In the genomic region with DNA sequence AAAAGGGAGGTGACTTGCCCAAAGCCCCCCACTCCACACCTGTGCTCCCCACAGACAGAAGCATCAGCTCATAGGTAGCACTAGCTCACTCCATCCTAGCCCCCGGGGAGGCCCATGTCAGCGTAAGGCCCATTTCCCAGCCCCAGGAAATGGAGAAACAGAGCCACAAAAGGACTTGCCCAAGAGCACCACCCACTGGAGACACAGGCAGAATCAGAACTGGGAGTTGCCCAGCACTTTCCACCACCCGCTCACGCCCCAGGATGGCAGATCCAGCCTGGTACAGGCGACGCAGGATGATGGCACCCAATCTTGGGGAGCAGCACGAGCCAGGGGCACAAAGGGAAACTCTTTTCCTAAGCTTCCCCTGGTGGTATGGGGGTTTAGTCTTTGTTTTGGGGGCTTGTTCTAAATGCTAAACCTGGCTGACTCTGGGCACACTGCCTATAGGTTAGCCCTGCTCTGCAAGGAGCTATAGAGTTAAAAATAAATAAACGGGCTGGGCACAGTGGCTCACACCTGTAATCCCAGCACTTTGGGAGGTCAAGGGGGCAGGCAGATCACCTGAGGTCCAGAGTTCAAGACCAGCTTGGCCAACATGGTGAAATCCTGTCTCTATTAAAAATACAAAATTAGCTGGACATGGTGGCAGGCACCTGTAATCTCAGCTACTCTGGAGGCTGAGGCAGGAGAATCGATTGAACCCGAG, we compare ENCODE assay signal across 16 cellular contexts. TPM values are rescaled to one million over a fixed set of nuclear protein-coding genes. Genes with fewer than 3 reads are reported as not detected.
A peak's percentile ranks its signal among the peaks of the same experiment; 100 is the strongest.
DNase-seq lines count a peak whose midpoint lies in the region; ATAC-seq and TF ChIP-seq lines count a peak whose summit lies in the region.
"Had no signal": no experiment of that assay in that cellular context is flagged by ENCODE, and none has a peak within 500 bp of the region (broad histone marks: within the 10 kb centered on the region; RNA-seq: fewer than 3 reads in every experiment).

No MANE protein-coding gene starts in this region.

- no peaks in the 10 kb centered on the region for H3K27me3 ChIP-seq in BLaER1
- H3K27me3 ChIP-seq in HCT116 (ENCODE audit: insufficient read depth, low read length) = no peaks in the 10 kb centered on the region
- no peaks in the 10 kb centered on the region for H3K27me3 ChIP-seq in RWPE2 (ENCODE audit: insufficient read depth, poor library complexity, severe bottlenecking)
- H3K27me3 ChIP-seq in Peyer's patch = no peaks in the 10 kb centered on the region

- TF ChIP-seq POLR2A in HCT116 (IDR thresholded peaks at IDR 0.05; ENCODE audit: borderline replicate concordance, extremely low read depth, insufficient read depth, insufficient read length) (no peak), Peyer's patch (IDR thresholded peaks at IDR 0.05) (no peak)

- no TSS peak for BruUV-seq in HCT116 (replicated peaks; lab: Mats Ljungman, UMichigan)

- ATAC-seq in HCT116 (no peak), RWPE2 (ENCODE audit: low read depth) (no peak), esophagus mucosa (peak; percentile 21)

- POLR2A ChIA-PET in HCT116 (lab: Charles Lee) = no interaction called here

- H3K4me1 ChIP-seq in BLaER1 (peaks cover 35% of the 10 kb centered on the region), HCT116 (ENCODE audit: control insufficient read depth in 1 of 2, insufficient read depth in 2 of 2, low read length in 2 of 2) (peaks cover 11 to 15% of the 10 kb centered on the region in 2 experiments), RWPE2 (ENCODE audit: insufficient read depth, poor library complexity, severe bottlenecking) (no peaks in the 10 kb centered on the region), Peyer's patch (peaks cover 0 to 8% (median 0%) of the 10 kb centered on the region in 4 donors)

- H2AFZ ChIP-seq in HCT116 (ENCODE audit: low read depth, low read length, poor library complexity, severe bottlenecking) = no peak overlapping the region

- H3K4me3 ChIP-seq in BLaER1 (no peak overlapping the region), HCT116 (replicated peaks in 1 of 2; ENCODE audit: low read depth in 1 of 2, low read length in 2 of 2) (no peak overlapping the region), RWPE2 (ENCODE audit: severe bottlenecking) (no peak overlapping the region), Peyer's patch (no peak overlapping the region)

- TF ChIP-seq CTCF in HCT116 (IDR thresholded peaks at IDR 0.05 in 2 of 3, conservative IDR thresholded peaks at IDR 0.05 in 1 of 3; ENCODE audit: borderline replicate concordance in 1 of 3, insufficient read depth in 1 of 3, low read depth in 2 of 3, low read length in 2 of 3) = peak in 1 of 3 experiments; percentile 13; a peak in 1 of 6 replicates
- peak; percentile 7 for TF ChIP-seq CTCF in RWPE2 (IDR thresholded peaks at IDR 0.05; ENCODE audit: poor library complexity, severe bottlenecking)
- no peak for TF ChIP-seq CTCF in Peyer's patch (IDR thresholded peaks at IDR 0.05)

- RAD21 ChIA-PET in HCT116 (lab: Charles Lee; ENCODE audit: low non-redundant PET in 1 of 2, low total read pairs in 2 of 2, uncharacterized antibody in 2 of 2, unreplicated experiment in 2 of 2) = interaction anchor here in 1 of 2 experiments (0.7 kb wide), 1 partner anchor 142 kb away, joined by 4 read pairs; no protein-coding TSS in a partner anchor

- no peak overlapping the region; the same call in 1 of the 2 replicates for H3K4me2 ChIP-seq in BLaER1
- no peak overlapping the region for H3K4me2 ChIP-seq in HCT116 (ENCODE audit: low read length)

- no peaks in the 10 kb centered on the region for H3K9me2 ChIP-seq in HCT116 (ENCODE audit: insufficient read depth)

- H4K20me1 ChIP-seq in BLaER1 (no peaks in the 10 kb centered on the region), HCT116 (ENCODE audit: insufficient read depth) (no peaks in the 10 kb centered on the region)

- H3K36me3 ChIP-seq in BLaER1 (no peaks in the 10 kb centered on the region), HCT116 (ENCODE audit: control insufficient read depth in 1 of 2, insufficient read depth in 2 of 2, low read length in 2 of 2) (no peaks in the 10 kb centered on the region), RWPE2 (ENCODE audit: low read depth) (no peaks in the 10 kb centered on the region), Peyer's patch (no peaks in the 10 kb centered on the region)

- H3K27ac ChIP-seq in BLaER1 = no peak overlapping the region
- no peak overlapping the region for H3K27ac ChIP-seq in HCT116 (ENCODE audit: low read depth, low read length)
- no peak overlapping the region for H3K27ac ChIP-seq in RWPE2 (ENCODE audit: poor library complexity, severe bottlenecking)
- H3K27ac ChIP-seq in Peyer's patch = no peak overlapping the region
- H3K27ac ChIP-seq: RWPE1 had no signal

- intact Hi-C loops in HCT116 (cut with micrococcal nuclease) = no loop called here

- peaks cover 15% of the 10 kb centered on the region for H3K9me3 ChIP-seq in BLaER1
- H3K9me3 ChIP-seq in HCT116 (ENCODE audit: control insufficient read depth in 1 of 2, insufficient read depth in 1 of 2, low read depth in 1 of 2, low read length in 2 of 2) = peaks cover 0 to 6% of the 10 kb centered on the region in 2 experiments; a peak in 1 of 4 replicates
- H3K9me3 ChIP-seq in RWPE2 (ENCODE audit: severe bottlenecking) = no peaks in the 10 kb centered on the region
- H3K9me3 ChIP-seq in Peyer's patch = no peaks in the 10 kb centered on the region

- 0 out of 2 replicates have a peak, but pooled peaks have one; percentile 10 for TF ChIP-seq RAD21 in HCT116 (IDR thresholded peaks at IDR 0.05; ENCODE audit: low read depth)

- DNase-seq in HCT116 (ENCODE audit: low read depth, low spot score) (no peak), RWPE2 (ENCODE audit: low spot score) (no peak), DMS 273 treated with DMSO at 0.1 percent for 48 hours (lab: John Stamatoyannopoulos, UW) (no peak), Peyer's patch (no peak), GDM1 (lab: John Stamatoyannopoulos, UW) (no peak), H4 (ENCODE audit: low spot score) (no peak)
- DNase-seq: AML-193; CD4-positive, alpha-beta memory T cell; MM.1S; NCI-H1930; NCI-H2171 treated with DMSO at 0.1 percent for 48 hours; NCI-H510A had no signal

- CTCF ChIA-PET in HCT116 (lab: Charles Lee) = no interaction called here

- H3K79me2 ChIP-seq in HCT116 (ENCODE audit: insufficient read depth, low read length) = no peaks in the 10 kb centered on the region

- 0 out of 2 replicates have a peak overlapping the region, but pooled peaks have one; percentile 24 for H3K9ac ChIP-seq in BLaER1
- H3K9ac ChIP-seq in HCT116 (ENCODE audit: low read length) = no peak overlapping the region

TF ChIP-seq in HCT116, 20 proteins besides CTCF, POLR2A, EP300 and RAD21:
- no peak for TF ChIP-seq ELF1 (IDR thresholded peaks at IDR 0.05; ENCODE audit: borderline replicate concordance, low read depth)
- no peak for TF ChIP-seq POLR2AphosphoS5 (IDR thresholded peaks at IDR 0.05; ENCODE audit: low read depth, low read length)
- TF ChIP-seq TCF7L2 (IDR thresholded peaks at IDR 0.05; ENCODE audit: borderline replicate concordance, extremely low read depth, insufficient read depth, insufficient read length) = no peak
- no peak for TF ChIP-seq ZNF274 (IDR thresholded peaks at IDR 0.05; ENCODE audit: low read depth, low read length)
- TF ChIP-seq EGR1 (IDR thresholded peaks at IDR 0.05; ENCODE audit: low read depth) = no peak

RNA-seq across cellular contexts. Expression of a gene that starts 11.8 kb away (rescaled TPM):
- not detected for total RNA-seq in HCT116 (2021; ENCODE audit: unreplicated experiment)
- polyA plus RNA-seq in HCT116 (2012) = not detected in 2 replicates
- total RNA-seq in esophagus mucosa = not detected
- not detected for total RNA-seq in Peyer's patch
- total RNA-seq in H4 (2014; rRNA removed; shearing (Covaris generic)) = not detected in 2 replicates
- total RNA-seq: SK-MEL-5 had no signal
- polyA plus RNA-seq: CD4-positive, alpha-beta memory T cell had no signal
